8 cellular contexts compared by ENCODE assay signal in genomic region chr9:125747765-125748510, GRCh38. TPM values are rescaled to one million over a fixed set of nuclear protein-coding genes. Genes with fewer than 3 reads are reported as not detected.
DNase-seq lines count a peak whose midpoint lies in the region; ATAC-seq and TF ChIP-seq lines count a peak whose summit lies in the region.

No MANE protein-coding gene starts in this region.

- peak overlapping the region; percentile 74 to 81 for H3K27ac Mint-ChIP-seq in activated naive CD4-positive, alpha-beta T cell treated with anti-CD3 and anti-CD28 coated beads, Interleukin-2, amount 50 U/mL, for 72 hours

- peaks cover 10% of the 10 kb centered on the region; the same call in 1 of the 2 replicates for H3K79me2 ChIP-seq in OCI-LY1 (ENCODE audit: insufficient read depth, low read length)

- peaks cover 0 to 15% of the 10 kb centered on the region in 2 donors for H3K36me3 Mint-ChIP-seq in activated naive CD4-positive, alpha-beta T cell treated with anti-CD3 and anti-CD28 coated beads, Interleukin-2, amount 50 U/mL, for 72 hours

- H3K36me3 ChIP-seq in OCI-LY1 (ENCODE audit: insufficient read depth, low read length) (peaks cover 15% of the 10 kb centered on the region; the same call in 1 of the 2 replicates), left ventricle myocardium inferior (no peaks in the 10 kb centered on the region), rectal smooth muscle tissue (ENCODE audit: control insufficient read depth, insufficient read depth, low read length) (no peaks in the 10 kb centered on the region)

- peak overlapping the region; percentile 96 for H3K4me2 ChIP-seq in OCI-LY1 (ENCODE audit: low read length)

- H3F3A ChIP-seq in OCI-LY1 (ENCODE audit: insufficient read depth, low read length) = no peaks in the 10 kb centered on the region

- no peaks in the 10 kb centered on the region for H3K9me2 ChIP-seq in OCI-LY1 (ENCODE audit: low read depth, low read length)

- no peaks in the 10 kb centered on the region for H3K9me3 Mint-ChIP-seq in activated naive CD4-positive, alpha-beta T cell treated with anti-CD3 and anti-CD28 coated beads, Interleukin-2, amount 50 U/mL, for 72 hours

- peak overlapping the region; percentile 93 for H3K9ac ChIP-seq in OCI-LY1 (ENCODE audit: low read length)
- H3K9ac ChIP-seq in rectal smooth muscle tissue (ENCODE audit: low read length) = no peak overlapping the region

- H3K27ac ChIP-seq in OCI-LY1 (ENCODE audit: low read depth, low read length, poor library complexity, severe bottlenecking) = no peak overlapping the region
- peak overlapping the region; percentile 90 for H3K27ac ChIP-seq in left ventricle myocardium inferior (replicated peaks)
- peak overlapping the region; percentile 85 for H3K27ac ChIP-seq in rectal smooth muscle tissue (ENCODE audit: low read depth, low read length)

- H2AFZ ChIP-seq in OCI-LY1 (ENCODE audit: low read length) = no peak overlapping the region

- H4K20me1 ChIP-seq in OCI-LY1 (ENCODE audit: insufficient read depth, low read length) = no peaks in the 10 kb centered on the region

- intact Hi-C loops in left ventricle myocardium inferior (cut with micrococcal nuclease) = no loop called here

- ATAC-seq in activated naive CD4-positive, alpha-beta T cell treated with anti-CD3 and anti-CD28 coated beads, Interleukin-2, amount 50 U/mL, for 72 hours = no peak
- ATAC-seq in GM18502 (IDR thresholded peaks at IDR 0.05; ENCODE audit: poor library complexity, unreplicated experiment) (no peak), GM19324 (IDR thresholded peaks at IDR 0.05; ENCODE audit: low FRiP score, unreplicated experiment) (no peak)

- H3K27me3 ChIP-seq in OCI-LY1 (ENCODE audit: insufficient read depth, low read length) = no peaks in the 10 kb centered on the region
- H3K27me3 ChIP-seq in left ventricle myocardium inferior (ENCODE audit: low read depth) = no peaks in the 10 kb centered on the region
- no peaks in the 10 kb centered on the region for H3K27me3 ChIP-seq in rectal smooth muscle tissue (ENCODE audit: control insufficient read depth, insufficient read depth, low read length)

- peak overlapping the region; percentile 74 for H3K4me3 ChIP-seq in GM12875 (ENCODE audit: low read depth, low read length)
- peak overlapping the region; percentile 98 for H3K4me3 ChIP-seq in OCI-LY1 (ENCODE audit: low read depth, low read length, poor library complexity, severe bottlenecking)
- peak overlapping the region; percentile 77 for H3K4me3 ChIP-seq in left ventricle myocardium inferior
- H3K4me3 ChIP-seq in rectal smooth muscle tissue (ENCODE audit: low read length) = peak overlapping the region; percentile 69

- TF ChIP-seq CTCF in GM12875 (IDR thresholded peaks at IDR 0.05; ENCODE audit: borderline replicate concordance, insufficient read depth, low read depth, low read length) = no peak
- TF ChIP-seq CTCF in OCI-LY1 (IDR thresholded peaks at IDR 0.05; ENCODE audit: low read length) = no peak
- no peak for TF ChIP-seq CTCF in left ventricle myocardium inferior (IDR thresholded peaks at IDR 0.05; ENCODE audit: borderline replicate concordance)

- H3K4me1 ChIP-seq in OCI-LY1 (ENCODE audit: insufficient read depth, low read length, severe bottlenecking) (peaks cover 51% of the 10 kb centered on the region), left ventricle myocardium inferior (peaks cover 65% of the 10 kb centered on the region), rectal smooth muscle tissue (ENCODE audit: control insufficient read depth, insufficient read depth, low read length) (peaks cover 9% of the 10 kb centered on the region)

- DNase-seq in activated naive CD4-positive, alpha-beta T cell treated with anti-CD3 and anti-CD28 coated beads, Interleukin-2, amount 50 U/mL, for 72 hours (ENCODE audit: low spot score in 2 of 2) = peak; percentile 29 to 59
- DNase-seq in left ventricle myocardium inferior = peak; percentile 40
- DNase-seq in NCI-H1105 (lab: John Stamatoyannopoulos, UW) = no peak

- H3K9me3 ChIP-seq in OCI-LY1 (ENCODE audit: low read length) = no peaks in the 10 kb centered on the region
- H3K9me3 ChIP-seq in left ventricle myocardium inferior (replicated peaks) = no peaks in the 10 kb centered on the region

RNA-seq across cellular contexts. Expression of gene PBX3, which starts 0.8 kb away (rescaled TPM):
- 10 to 100 TPM; 16.9 to 17.6 TPM for total RNA-seq in activated naive CD4-positive, alpha-beta T cell treated with anti-CD3 and anti-CD28 coated beads, Interleukin-2, amount 50 U/mL, for 72 hours
- total RNA-seq in left ventricle myocardium inferior = 44.2 TPM

RNA-seq across cellular contexts. Expression of gene MAPKAP1, which starts 40.9 kb away (rescaled TPM):
- 10 to 100 TPM; 53.8 to 72.1 TPM for total RNA-seq in activated naive CD4-positive, alpha-beta T cell treated with anti-CD3 and anti-CD28 coated beads, Interleukin-2, amount 50 U/mL, for 72 hours
- 127 TPM for total RNA-seq in left ventricle myocardium inferior
